ENCODE assay signal across 19 cellular contexts in the genomic region with DNA sequence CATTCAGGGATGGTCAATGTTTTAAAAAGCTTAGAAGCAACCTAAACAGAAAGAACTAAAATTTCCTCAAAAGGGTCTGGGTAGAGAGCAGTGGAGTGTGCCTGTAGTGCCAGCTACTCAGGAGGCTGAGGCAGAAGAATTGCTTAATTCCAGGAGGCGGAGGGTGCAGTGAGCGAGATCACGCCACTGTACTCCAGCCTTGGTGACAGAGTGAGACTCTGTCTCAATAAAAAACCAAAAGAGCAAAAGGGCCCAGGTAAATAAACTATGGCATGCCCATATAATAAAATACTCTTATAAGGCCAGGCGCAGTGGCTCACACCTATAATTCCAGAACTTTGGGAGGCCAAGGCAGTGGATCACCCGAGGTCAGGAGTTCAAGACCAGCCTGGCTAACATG.
"Had no signal": no experiment of that assay in that cellular context is flagged by ENCODE, and none has a peak within 500 bp of the region (broad histone marks: within the 10 kb centered on the region; RNA-seq: fewer than 3 reads in every experiment).

No MANE protein-coding gene starts in this region.

- H3K4me3 ChIP-seq: dorsolateral prefrontal cortex, hepatocyte, spleen, thoracic aorta had no signal

- H3K9me3 ChIP-seq: neutrophil, spleen, thoracic aorta had no signal

- H3K36me3 ChIP-seq: thoracic aorta had no signal

- H3K27ac ChIP-seq: neutrophil, thoracic aorta, VCaP had no signal

- FAIRE-seq: urothelium cell line had no signal

- H3K27me3 ChIP-seq: dorsolateral prefrontal cortex, hepatocyte, neutrophil, spleen had no signal

- ATAC-seq: naive thymus-derived CD4-positive, alpha-beta T cell; stimulated activated naive B cell treated with anti-CD40 and anti-IgM and Interleukin-4, amounts not matched to agents 10 μg/mL and 1 μg/mL and 100 μg/mL, for 72 hours had no signal

- H2AFZ ChIP-seq: hepatocyte had no signal

- DNase-seq: activated CD4-positive, alpha-beta T cell treated with anti-CD3 and anti-CD28 coated beads, Interleukin-2, amount 50 U/mL, for 4 hours; activated naive CD8-positive, alpha-beta T cell treated with anti-CD3 and anti-CD28 coated beads for 36 hours; amniotic stem cell; dorsolateral prefrontal cortex; islet precursor cell; mammary epithelial cell; naive thymus-derived CD4-positive, alpha-beta T cell; posterior cingulate gyrus; retina; spleen; stimulated activated CD4-positive, alpha-beta T cell treated with anti-CD3 and anti-CD28 coated beads, Interleukin-4, amount 100 ng/mL, for 4 hours; stimulated activated naive B cell treated with anti-CD40 and anti-IgM and Interleukin-4, amounts not matched to agents 10 μg/mL and 1 μg/mL and 100 μg/mL, for 72 hours; SW 1271; T-helper 2 cell had no signal
